3 cellular contexts compared by ENCODE assay signal in the genomic region with DNA sequence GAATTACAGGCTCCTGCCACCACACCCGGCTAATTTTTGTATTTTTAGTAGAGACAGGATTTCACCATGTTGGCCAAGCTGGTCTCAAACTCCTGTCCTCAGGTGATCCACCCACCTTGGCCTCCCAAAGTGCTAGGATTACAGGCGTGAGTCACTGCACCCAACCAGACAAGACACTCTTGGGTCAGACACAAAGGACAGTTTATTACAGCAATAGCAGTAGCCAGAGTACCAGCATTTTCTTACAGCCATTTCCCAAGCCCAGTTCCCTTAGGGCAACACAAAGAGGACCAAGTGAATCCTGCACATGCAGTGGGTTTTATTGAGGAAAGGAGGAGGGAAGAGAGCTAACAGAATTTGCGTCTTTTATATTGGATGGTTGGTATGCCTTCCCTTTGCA. TPM values are rescaled to one million over a fixed set of nuclear protein-coding genes. Genes with fewer than 3 reads are reported as not detected.
"Had no signal": no experiment of that assay in that cellular context is flagged by ENCODE, and none has a peak within 500 bp of the region (broad histone marks: within the 10 kb centered on the region; RNA-seq: fewer than 3 reads in every experiment).

No MANE protein-coding gene starts in this region.

RNA-seq across cellular contexts. Expression of a gene that starts 35.8 kb away (rescaled TPM):
- total RNA-seq: kidney epithelial cell had no signal
- polyA plus RNA-seq: immature natural killer cell, keratinocyte had no signal
